Comparison of ENCODE assay signal across 1 cellular context in the genomic region with DNA sequence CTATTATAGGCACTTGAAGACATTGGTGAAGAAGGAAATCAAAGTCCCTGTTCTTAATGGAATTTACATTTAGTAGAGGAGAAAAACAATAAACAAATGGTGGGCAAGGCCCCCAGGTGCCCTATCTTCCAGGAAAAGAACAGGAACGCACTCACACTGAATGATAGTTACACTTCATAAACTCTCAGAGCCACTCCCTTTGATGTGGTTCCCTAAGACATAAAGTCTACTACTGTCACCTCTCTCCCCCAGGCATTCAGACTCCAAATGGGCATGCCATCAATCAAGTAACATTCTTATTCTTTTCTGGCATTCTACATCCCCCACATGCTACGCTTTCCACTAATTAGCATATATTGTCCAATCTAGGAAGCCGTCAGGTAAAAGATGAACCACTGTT.
A peak's percentile ranks its signal among the peaks of the same experiment; 100 is the strongest.
TF ChIP-seq lines count a peak whose summit lies in the region.

No MANE protein-coding gene starts in this region.

TF ChIP-seq in K562, 482 proteins besides CTCF, POLR2A, EP300 and RAD21:
- TF ChIP-seq PHF20 (IDR thresholded peaks at IDR 0.05; ENCODE audit: partially characterized antibody) (no peak), LEF1 (IDR thresholded peaks at IDR 0.05) (peak; percentile 60; the same call in 1 of the 2 replicates), MEIS2 (IDR thresholded peaks at IDR 0.05; ENCODE audit: partially characterized antibody) (peak; percentile 47), FOXA1 (IDR thresholded peaks at IDR 0.05; ENCODE audit: borderline replicate concordance) (no peak)
